10 cellular contexts compared by ENCODE assay signal in genomic region chr3:185316740-185317407, GRCh38. TPM values are rescaled to one million over a fixed set of nuclear protein-coding genes. Genes with fewer than 3 reads are reported as not detected.
A peak's percentile ranks its signal among the peaks of the same experiment; 100 is the strongest.
DNase-seq lines count a peak whose midpoint lies in the region; ATAC-seq and TF ChIP-seq lines count a peak whose summit lies in the region.
"Had no signal": no experiment of that assay in that cellular context is flagged by ENCODE, and none has a peak within 500 bp of the region (broad histone marks: within the 10 kb centered on the region; RNA-seq: fewer than 3 reads in every experiment).

No MANE protein-coding gene starts in this region.

- in situ Hi-C loops in KBM-7 (cut with MboI; ENCODE audit: low pct_unique_long_range_greater_than_20kb, low sequenced_read_pairs), result no loop called here

- TF ChIP-seq CTCF in hepatocyte (IDR thresholded peaks at IDR 0.05; ENCODE audit: poor library complexity), result no peak

- CTCF ChIA-PET in activated CD8-positive, alpha-beta T cell treated with anti-CD3 and anti-CD28 coated beads, Interleukin-2, amount 10 ng/mL, durations not matched to agents 7 days and 5 days (lab: Charles Lee), result interaction anchor here (1.3 kb wide), 1 partner anchor 9 kb away, joined by 6 read pairs; no protein-coding TSS in a partner anchor

- H3K36me3 Mint-ChIP-seq in activated CD8-positive, alpha-beta T cell treated with anti-CD3 and anti-CD28 coated beads, Interleukin-2, amount 10 ng/mL, durations not matched to agents 7 days and 5 days (ENCODE audit: low read depth), result no peaks in the 10 kb centered on the region
- no peaks in the 10 kb centered on the region for H3K36me3 Mint-ChIP-seq in immature natural killer cell

- H3K9ac ChIP-seq in adipocyte (ENCODE audit: low read length) (peak overlapping the region; percentile 15), subcutaneous abdominal adipose tissue (ENCODE audit: low read length in 5 of 5) (peak overlapping the region in 3 of 5 donors; percentile 1 to 43 (median 2))

- peaks cover 8% of the 10 kb centered on the region for H3K27me3 Mint-ChIP-seq in activated CD8-positive, alpha-beta T cell treated with anti-CD3 and anti-CD28 coated beads, Interleukin-2, amount 10 ng/mL, durations not matched to agents 7 days and 5 days (ENCODE audit: low read depth)
- H3K27me3 Mint-ChIP-seq in immature natural killer cell (ENCODE audit: low read depth in 3 of 3), result peaks cover 0 to 3% (median 1%) of the 10 kb centered on the region in 3 donors

- H3K27ac ChIP-seq in hepatocyte (peak overlapping the region; percentile 67), subcutaneous abdominal adipose tissue (ENCODE audit: low read depth, low read length) (peak overlapping the region; percentile 82)

- H3K27ac Mint-ChIP-seq in activated CD8-positive, alpha-beta T cell treated with anti-CD3 and anti-CD28 coated beads, Interleukin-2, amount 10 ng/mL, durations not matched to agents 7 days and 5 days, result no peak overlapping the region
- no peak overlapping the region for H3K27ac Mint-ChIP-seq in immature natural killer cell
- H3K27ac Mint-ChIP-seq: activated naive CD8-positive, alpha-beta T cell treated with anti-CD3 and anti-CD28 coated beads, Interleukin-2, amount 50 U/mL, for 24 hours had no signal

- H3K36me3 ChIP-seq in adipocyte (ENCODE audit: control insufficient read depth, insufficient read depth, low read length, severe bottlenecking) (no peaks in the 10 kb centered on the region), hepatocyte (replicated peaks; ENCODE audit: insufficient read depth, low read depth) (no peaks in the 10 kb centered on the region), subcutaneous abdominal adipose tissue (ENCODE audit: control insufficient read depth in 5 of 5, insufficient read depth in 5 of 5, low read length in 5 of 5) (no peaks in the 10 kb centered on the region)

- H3K9me3 ChIP-seq in adipocyte (ENCODE audit: control insufficient read depth, low read length) (no peaks in the 10 kb centered on the region), hepatocyte (ENCODE audit: low read depth) (no peaks in the 10 kb centered on the region), subcutaneous abdominal adipose tissue (ENCODE audit: control insufficient read depth in 5 of 5, low read length in 5 of 5) (no peaks in the 10 kb centered on the region)

- no peaks in the 10 kb centered on the region for H3K9me2 ChIP-seq in hepatocyte (replicated peaks; ENCODE audit: insufficient read depth)

- H4K20me1 ChIP-seq in hepatocyte (ENCODE audit: insufficient read depth, poor library complexity, severe bottlenecking), result no peaks in the 10 kb centered on the region

- H3K4me2 ChIP-seq in hepatocyte, result peak overlapping the region; percentile 30

- peak; percentile 15 for DNase-seq in KBM-7
- peak; percentile 64 for DNase-seq in adipocyte (ENCODE audit: low read depth)
- DNase-seq in hepatocyte (ENCODE audit: low spot score), result no peak
- no peak for DNase-seq in ureter (ENCODE audit: low spot score)
- DNase-seq in activated CD8-positive, alpha-beta T cell treated with anti-CD3 and anti-CD28 coated beads, Interleukin-2, amount 10 ng/mL, durations not matched to agents 7 days and 5 days, result no peak
- no peak for DNase-seq in immature natural killer cell
- DNase-seq: activated naive CD8-positive, alpha-beta T cell treated with anti-CD3 and anti-CD28 coated beads, Interleukin-2, amount 50 U/mL, for 24 hours; T-helper 9 cell had no signal

- no peak for ATAC-seq in activated CD8-positive, alpha-beta T cell treated with anti-CD3 and anti-CD28 coated beads, Interleukin-2, amount 10 ng/mL, durations not matched to agents 7 days and 5 days
- ATAC-seq in GM21367 (IDR thresholded peaks at IDR 0.05; ENCODE audit: unreplicated experiment), result no peak
- ATAC-seq: activated naive CD8-positive, alpha-beta T cell treated with anti-CD3 and anti-CD28 coated beads, Interleukin-2, amount 50 U/mL, for 24 hours had no signal

- H3K4me3 ChIP-seq in adipocyte (ENCODE audit: low read length) (peak overlapping the region; percentile 35), hepatocyte (no peak overlapping the region), subcutaneous abdominal adipose tissue (ENCODE audit: low read depth in 1 of 5, low read length in 5 of 5) (peak overlapping the region in 3 of 5 donors; percentile 19 to 28 (median 25))

- peak overlapping the region; percentile 12 for H2AFZ ChIP-seq in hepatocyte

- peaks cover 30% of the 10 kb centered on the region for H3K4me1 ChIP-seq in adipocyte (ENCODE audit: control insufficient read depth, insufficient read depth, low read length)
- H3K4me1 ChIP-seq in hepatocyte (ENCODE audit: insufficient read depth), result peaks cover 5% of the 10 kb centered on the region
- H3K4me1 ChIP-seq in subcutaneous abdominal adipose tissue (ENCODE audit: control insufficient read depth in 5 of 5, insufficient read depth in 5 of 5, low read length in 5 of 5), result peaks cover 0 to 32% (median 17%) of the 10 kb centered on the region in 5 donors

- H3K79me2 ChIP-seq in hepatocyte, result no peaks in the 10 kb centered on the region

- 80% methylated on average over 6 of the region's 6 CpGs for WGBS in hepatocyte (ENCODE audit: low lambda C conversion rate, missing lambda C conversion rate)

- H3K27me3 ChIP-seq in adipocyte (replicated peaks; ENCODE audit: control insufficient read depth, insufficient read depth, low read length), result no peaks in the 10 kb centered on the region
- H3K27me3 ChIP-seq in hepatocyte, result no peaks in the 10 kb centered on the region
- no peaks in the 10 kb centered on the region for H3K27me3 ChIP-seq in subcutaneous abdominal adipose tissue (ENCODE audit: control insufficient read depth in 5 of 5, insufficient read depth in 4 of 5, low read length in 5 of 5)

- H3K4me3 Mint-ChIP-seq in activated CD8-positive, alpha-beta T cell treated with anti-CD3 and anti-CD28 coated beads, Interleukin-2, amount 10 ng/mL, durations not matched to agents 7 days and 5 days, result no peak overlapping the region
- no peak overlapping the region for H3K4me3 Mint-ChIP-seq in immature natural killer cell
- H3K4me3 Mint-ChIP-seq: activated naive CD8-positive, alpha-beta T cell treated with anti-CD3 and anti-CD28 coated beads, Interleukin-2, amount 50 U/mL, for 24 hours had no signal

- POLR2A ChIA-PET in activated CD8-positive, alpha-beta T cell treated with anti-CD3 and anti-CD28 coated beads, Interleukin-2, amount 10 ng/mL, durations not matched to agents 7 days and 5 days (lab: Charles Lee), result no interaction called here

- H3K9me3 Mint-ChIP-seq in activated CD8-positive, alpha-beta T cell treated with anti-CD3 and anti-CD28 coated beads, Interleukin-2, amount 10 ng/mL, durations not matched to agents 7 days and 5 days (ENCODE audit: insufficient read depth), result no peaks in the 10 kb centered on the region
- no peaks in the 10 kb centered on the region for H3K9me3 Mint-ChIP-seq in immature natural killer cell
- H3K9me3 Mint-ChIP-seq: activated naive CD8-positive, alpha-beta T cell treated with anti-CD3 and anti-CD28 coated beads, Interleukin-2, amount 50 U/mL, for 24 hours had no signal

- H3K4me1 Mint-ChIP-seq in activated CD8-positive, alpha-beta T cell treated with anti-CD3 and anti-CD28 coated beads, Interleukin-2, amount 10 ng/mL, durations not matched to agents 7 days and 5 days (ENCODE audit: low read depth), result no peaks in the 10 kb centered on the region
- no peaks in the 10 kb centered on the region for H3K4me1 Mint-ChIP-seq in immature natural killer cell

RNA-seq across cellular contexts. Expression of gene MAP3K13, which starts 46.1 kb away (rescaled TPM):
- total RNA-seq in hepatocyte (35.4 and 43.8 TPM in 2 replicates), ureter (44.2 TPM)
- polyA plus RNA-seq in hepatocyte (58.8 and 65.3 TPM in 2 replicates), immature natural killer cell (10 to 100 TPM; 18.0 to 29.0 (median 24.2) TPM)
- total RNA-seq in activated CD8-positive, alpha-beta T cell treated with anti-CD3 and anti-CD28 coated beads, Interleukin-2, amount 10 ng/mL, durations not matched to agents 7 days and 5 days, result 10 to 100 TPM; 10.6 to 12.4 TPM

Comparison
In these comparisons a context has a peak if more than half of its experiments do, and no peak if none do; other contexts are left out.
1. DNase-seq: peak in KBM-7 (single experiment) and adipocyte (single experiment); none in hepatocyte (single experiment), ureter (single experiment), activated CD8-positive, alpha-beta T cell treated with anti-CD3 and anti-CD28 coated beads, Interleukin-2, amount 10 ng/mL, durations not matched to agents 7 days and 5 days (single experiment) and immature natural killer cell (0 of 3).